Comparison of ENCODE assay signal across 1 cellular context in the genomic region with DNA sequence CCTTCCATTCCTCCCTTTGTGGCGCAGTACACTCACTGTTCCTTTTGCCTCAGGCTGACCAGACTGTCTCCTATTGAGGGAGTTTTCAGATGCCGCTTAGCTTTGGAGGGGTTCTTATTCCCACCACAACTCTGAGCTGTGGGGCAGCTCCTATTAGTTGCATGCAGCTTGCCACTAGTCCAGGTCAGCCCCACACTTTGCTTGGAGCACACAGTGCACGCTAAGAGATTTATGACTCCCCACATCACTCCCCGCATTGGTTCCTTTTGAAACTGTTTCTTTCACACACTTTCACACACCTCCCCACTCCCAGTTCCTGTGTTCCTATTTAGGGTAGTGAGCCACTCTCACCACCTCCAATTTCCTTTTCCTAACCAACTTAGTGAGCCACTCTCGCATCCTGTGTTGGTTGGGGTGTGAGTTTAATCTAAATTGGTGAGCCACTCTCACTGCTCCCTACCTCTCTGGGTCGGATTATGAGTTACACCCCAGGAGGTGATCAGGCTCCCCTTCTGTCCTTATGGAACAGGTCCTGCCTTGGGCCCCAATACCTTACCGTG.
TF ChIP-seq lines count a peak whose summit lies in the region.

No MANE protein-coding gene starts in this region.

TF ChIP-seq in GM23338, 12 proteins besides CTCF, POLR2A, EP300 and RAD21 (continued from another document):
- TF ChIP-seq ZNF462 (CRISPR knock-in tag; IDR thresholded peaks at IDR 0.05) (no peak), REST (IDR thresholded peaks at IDR 0.05; ENCODE audit: unreplicated experiment) (no peak)
